In the genomic region with DNA sequence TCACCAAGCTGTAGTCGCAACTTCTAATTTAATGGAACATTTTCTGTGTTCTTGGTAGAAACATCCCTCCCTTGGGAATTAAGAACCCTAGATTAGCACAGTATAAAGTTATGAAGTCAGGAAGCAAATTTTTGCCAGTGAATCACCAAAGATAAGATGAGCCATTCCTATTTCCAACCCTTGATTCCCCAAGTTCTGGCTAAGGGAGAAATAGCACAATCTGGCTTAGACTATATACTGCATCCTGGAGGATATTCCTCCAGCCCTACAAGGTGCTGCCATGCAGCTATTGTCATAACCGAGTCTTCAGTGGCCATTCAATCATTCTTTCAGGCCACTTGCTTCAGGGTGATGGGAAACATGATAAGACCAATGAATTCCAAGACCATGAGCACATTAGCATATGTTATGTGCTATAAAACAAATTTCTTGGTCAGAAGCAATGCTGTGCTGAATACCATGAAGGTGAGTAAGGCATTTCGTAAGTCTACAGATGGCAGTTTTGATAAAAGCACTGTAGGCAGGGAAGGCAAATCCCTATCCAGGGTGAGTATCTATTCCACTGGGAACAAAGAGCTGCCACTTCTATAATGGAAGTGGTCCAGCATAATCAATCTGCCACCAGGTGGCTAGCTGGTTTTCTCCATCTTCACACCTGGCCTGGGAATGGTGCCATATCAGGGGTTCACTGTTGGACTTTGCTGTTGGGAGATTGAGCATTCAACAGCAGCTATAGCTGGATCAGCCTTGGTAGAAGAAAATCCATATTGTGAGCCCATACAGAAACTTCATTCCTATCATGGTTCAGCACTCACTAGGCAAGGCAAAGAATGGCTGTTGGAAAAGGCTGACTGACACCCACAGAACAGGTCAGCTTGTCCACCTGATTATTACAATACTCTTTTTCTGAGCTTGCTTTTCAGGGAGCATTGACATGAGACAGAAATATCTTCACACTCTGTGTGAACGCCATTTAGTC, we compare ENCODE assay signal across 1 cellular context.
TF ChIP-seq lines count a peak whose summit lies in the region.

No MANE protein-coding gene starts in this region.

TF ChIP-seq in GM23338, 12 proteins besides CTCF, POLR2A, EP300 and RAD21 (continued from another document):
- TF ChIP-seq, protein P1, sequence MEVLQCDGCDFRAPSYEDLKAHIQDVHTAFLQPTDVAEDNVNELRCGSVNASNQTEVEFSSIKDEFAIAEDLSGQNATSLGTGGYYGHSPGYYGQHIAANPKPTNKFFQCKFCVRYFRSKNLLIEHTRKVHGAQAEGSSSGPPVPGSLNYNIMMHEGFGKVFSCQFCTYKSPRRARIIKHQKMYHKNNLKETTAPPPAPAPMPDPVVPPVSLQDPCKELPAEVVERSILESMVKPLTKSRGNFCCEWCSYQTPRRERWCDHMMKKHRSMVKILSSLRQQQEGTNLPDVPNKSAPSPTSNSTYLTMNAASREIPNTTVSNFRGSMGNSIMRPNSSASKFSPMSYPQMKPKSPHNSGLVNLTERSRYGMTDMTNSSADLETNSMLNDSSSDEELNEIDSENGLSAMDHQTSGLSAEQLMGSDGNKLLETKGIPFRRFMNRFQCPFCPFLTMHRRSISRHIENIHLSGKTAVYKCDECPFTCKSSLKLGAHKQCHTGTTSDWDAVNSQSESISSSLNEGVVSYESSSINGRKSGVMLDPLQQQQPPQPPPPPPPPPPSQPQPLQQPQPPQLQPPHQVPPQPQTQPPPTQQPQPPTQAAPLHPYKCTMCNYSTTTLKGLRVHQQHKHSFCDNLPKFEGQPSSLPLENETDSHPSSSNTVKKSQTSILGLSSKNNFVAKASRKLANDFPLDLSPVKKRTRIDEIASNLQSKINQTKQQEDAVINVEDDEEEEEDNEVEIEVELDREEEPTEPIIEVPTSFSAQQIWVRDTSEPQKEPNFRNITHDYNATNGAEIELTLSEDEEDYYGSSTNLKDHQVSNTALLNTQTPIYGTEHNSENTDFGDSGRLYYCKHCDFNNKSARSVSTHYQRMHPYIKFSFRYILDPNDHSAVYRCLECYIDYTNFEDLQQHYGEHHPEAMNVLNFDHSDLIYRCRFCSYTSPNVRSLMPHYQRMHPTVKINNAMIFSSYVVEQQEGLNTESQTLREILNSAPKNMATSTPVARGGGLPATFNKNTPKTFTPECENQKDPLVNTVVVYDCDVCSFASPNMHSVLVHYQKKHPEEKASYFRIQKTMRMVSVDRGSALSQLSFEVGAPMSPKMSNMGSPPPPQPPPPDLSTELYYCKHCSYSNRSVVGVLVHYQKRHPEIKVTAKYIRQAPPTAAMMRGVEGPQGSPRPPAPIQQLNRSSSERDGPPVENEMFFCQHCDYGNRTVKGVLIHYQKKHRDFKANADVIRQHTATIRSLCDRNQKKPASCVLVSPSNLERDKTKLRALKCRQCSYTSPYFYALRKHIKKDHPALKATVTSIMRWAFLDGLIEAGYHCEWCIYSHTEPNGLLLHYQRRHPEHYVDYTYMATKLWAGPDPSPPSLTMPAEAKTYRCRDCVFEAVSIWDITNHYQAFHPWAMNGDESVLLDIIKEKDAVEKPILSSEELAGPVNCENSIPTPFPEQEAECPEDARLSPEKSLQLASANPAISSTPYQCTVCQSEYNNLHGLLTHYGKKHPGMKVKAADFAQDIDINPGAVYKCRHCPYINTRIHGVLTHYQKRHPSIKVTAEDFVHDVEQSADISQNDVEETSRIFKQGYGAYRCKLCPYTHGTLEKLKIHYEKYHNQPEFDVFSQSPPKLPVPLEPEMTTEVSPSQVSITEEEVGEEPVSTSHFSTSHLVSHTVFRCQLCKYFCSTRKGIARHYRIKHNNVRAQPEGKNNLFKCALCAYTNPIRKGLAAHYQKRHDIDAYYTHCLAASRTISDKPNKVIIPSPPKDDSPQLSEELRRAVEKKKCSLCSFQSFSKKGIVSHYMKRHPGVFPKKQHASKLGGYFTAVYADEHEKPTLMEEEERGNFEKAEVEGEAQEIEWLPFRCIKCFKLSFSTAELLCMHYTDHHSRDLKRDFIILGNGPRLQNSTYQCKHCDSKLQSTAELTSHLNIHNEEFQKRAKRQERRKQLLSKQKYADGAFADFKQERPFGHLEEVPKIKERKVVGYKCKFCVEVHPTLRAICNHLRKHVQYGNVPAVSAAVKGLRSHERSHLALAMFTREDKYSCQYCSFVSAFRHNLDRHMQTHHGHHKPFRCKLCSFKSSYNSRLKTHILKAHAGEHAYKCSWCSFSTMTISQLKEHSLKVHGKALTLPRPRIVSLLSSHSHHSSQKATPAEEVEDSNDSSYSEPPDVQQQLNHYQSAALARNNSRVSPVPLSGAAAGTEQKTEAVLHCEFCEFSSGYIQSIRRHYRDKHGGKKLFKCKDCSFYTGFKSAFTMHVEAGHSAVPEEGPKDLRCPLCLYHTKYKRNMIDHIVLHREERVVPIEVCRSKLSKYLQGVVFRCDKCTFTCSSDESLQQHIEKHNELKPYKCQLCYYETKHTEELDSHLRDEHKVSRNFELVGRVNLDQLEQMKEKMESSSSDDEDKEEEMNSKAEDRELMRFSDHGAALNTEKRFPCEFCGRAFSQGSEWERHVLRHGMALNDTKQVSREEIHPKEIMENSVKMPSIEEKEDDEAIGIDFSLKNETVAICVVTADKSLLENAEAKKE (CRISPR knock-in tag; IDR thresholded peaks at IDR 0.05), result no peak
- no peak for TF ChIP-seq EZH2 (IDR thresholded peaks at IDR 0.05; ENCODE audit: low read depth, unreplicated experiment)
- TF ChIP-seq ZNF114 (CRISPR knock-in tag; IDR thresholded peaks at IDR 0.05), result no peak
- TF ChIP-seq NANOG (IDR thresholded peaks at IDR 0.05; ENCODE audit: borderline replicate concordance), result no peak
- no peak for TF ChIP-seq POLR2AphosphoS5 (IDR thresholded peaks at IDR 0.05; ENCODE audit: low read depth)
- TF ChIP-seq ZNF331 (CRISPR knock-in tag; IDR thresholded peaks at IDR 0.05; ENCODE audit: low read depth), result no peak
